ENCODE assay signal across 33 cellular contexts in genomic region chr18:52367962-52368745, GRCh38. TPM values are rescaled to one million over a fixed set of nuclear protein-coding genes. Genes with fewer than 3 reads are reported as not detected.
"Had no signal": no experiment of that assay in that cellular context is flagged by ENCODE, and none has a peak within 500 bp of the region (broad histone marks: within the 10 kb centered on the region; RNA-seq: fewer than 3 reads in every experiment).

No MANE protein-coding gene starts in this region.

- FAIRE-seq: bronchial epithelial cell, TTC549 had no signal

- H3K4me3 Mint-ChIP-seq: activated B cell treated with CpG ODN at 0.5 μM for 24 hours; activated CD4-positive, alpha-beta T cell treated with anti-CD3 and anti-CD28 coated beads, Interleukin-2, amount 10 ng/mL, durations not matched to agents 24 days and 14 days; activated CD8-positive, alpha-beta memory T cell treated with anti-CD3 and anti-CD28 coated beads, Interleukin-2, amount 10 ng/mL, durations not matched to agents 7 days and 5 days; activated naive CD8-positive, alpha-beta T cell treated with anti-CD3 and anti-CD28 coated beads, Interleukin-2, amount 50 U/mL, for 24 hours; activated T-cell treated with anti-CD3 and anti-CD28 coated beads, Interleukin-2, amount 50 U/mL, for 24 hours; activated T-helper 1 cell treated with anti-CD3 and anti-CD28 coated beads, Interleukin-12 subunit alpha, Interleukin-12 subunit beta, Interleukin-2, Interleukin-4 antibody, amounts not matched to agents 30 ng/mL and 10 ng/mL and 1 ng/mL, durations not matched to agents 14 hours and 24 hours and 36 hours; T-cell had no signal

- H3K27me3 Mint-ChIP-seq: activated B cell treated with CpG ODN at 0.5 μM for 24 hours; activated CD4-positive, alpha-beta T cell treated with anti-CD3 and anti-CD28 coated beads, Interleukin-2, amount 10 ng/mL, durations not matched to agents 24 days and 14 days; activated CD8-positive, alpha-beta memory T cell treated with anti-CD3 and anti-CD28 coated beads, Interleukin-2, amount 10 ng/mL, durations not matched to agents 7 days and 5 days; activated naive CD8-positive, alpha-beta T cell treated with anti-CD3 and anti-CD28 coated beads, Interleukin-2, amount 50 U/mL, for 24 hours; activated T-cell treated with anti-CD3 and anti-CD28 coated beads, Interleukin-2, amount 50 U/mL, for 24 hours; T-cell had no signal

- H3K4me1 ChIP-seq: ascending aorta, body of pancreas had no signal

- H3K9me3 Mint-ChIP-seq: activated B cell treated with CpG ODN at 0.5 μM for 24 hours; activated CD4-positive, alpha-beta T cell treated with anti-CD3 and anti-CD28 coated beads, Interleukin-2, amount 10 ng/mL, durations not matched to agents 24 days and 14 days; activated T-cell treated with anti-CD3 and anti-CD28 coated beads, Interleukin-2, amount 50 U/mL, for 24 hours; activated T-helper 1 cell treated with anti-CD3 and anti-CD28 coated beads, Interleukin-12 subunit alpha, Interleukin-12 subunit beta, Interleukin-2, Interleukin-4 antibody, amounts not matched to agents 30 ng/mL and 10 ng/mL and 1 ng/mL, durations not matched to agents 14 hours and 24 hours and 36 hours had no signal

- H3K27ac Mint-ChIP-seq: activated B cell treated with CpG ODN at 0.5 μM for 24 hours; activated CD4-positive, alpha-beta T cell treated with anti-CD3 and anti-CD28 coated beads, Interleukin-2, amount 10 ng/mL, durations not matched to agents 24 days and 14 days; activated CD8-positive, alpha-beta memory T cell treated with anti-CD3 and anti-CD28 coated beads, Interleukin-2, amount 10 ng/mL, durations not matched to agents 7 days and 5 days; activated naive CD4-positive, alpha-beta T cell treated with anti-CD3 and anti-CD28 coated beads, Interleukin-2, amount 50 U/mL, for 72 hours; activated naive CD8-positive, alpha-beta T cell treated with anti-CD3 and anti-CD28 coated beads, Interleukin-2, amount 50 U/mL, for 24 hours; activated T-cell treated with anti-CD3 and anti-CD28 coated beads, Interleukin-2, amount 50 U/mL, for 24 hours; activated T-helper 1 cell treated with anti-CD3 and anti-CD28 coated beads, Interleukin-12 subunit alpha, Interleukin-12 subunit beta, Interleukin-2, Interleukin-4 antibody, amounts not matched to agents 30 ng/mL and 10 ng/mL and 1 ng/mL, durations not matched to agents 14 hours and 24 hours and 36 hours; T-cell had no signal

- H3K4me3 ChIP-seq: ascending aorta, body of pancreas, SK-N-MC had no signal

- H3K36me3 ChIP-seq: ascending aorta had no signal

- H3K9me3 ChIP-seq: ascending aorta, body of pancreas had no signal

- H3K27me3 ChIP-seq: ascending aorta, body of pancreas had no signal

- DNase-seq: activated B cell treated with CpG ODN at 0.5 μM for 24 hours; activated CD4-positive, alpha-beta T cell treated with anti-CD3 and anti-CD28 coated beads for 1 hour; activated CD4-positive, alpha-beta T cell treated with anti-CD3 and anti-CD28 coated beads, Interleukin-2, amount 10 ng/mL, durations not matched to agents 24 days and 14 days; activated CD4-positive, alpha-beta T cell treated with anti-CD3 and anti-CD28 coated beads, Interleukin-2, amount 50 U/mL, for 48 hours; activated CD8-positive, alpha-beta memory T cell treated with anti-CD3 and anti-CD28 coated beads, Interleukin-2, amount 10 ng/mL, durations not matched to agents 7 days and 5 days; activated effector memory CD4-positive, alpha-beta T cell treated with Interleukin-2 at 50 U/mL for 16 hours; activated naive CD4-positive, alpha-beta T cell treated with Interleukin-2 at 50 U/mL for 16 hours; activated naive CD8-positive, alpha-beta T cell treated with anti-CD3 and anti-CD28 coated beads, Interleukin-2, amount 50 U/mL, for 24 hours; activated T-cell treated with anti-CD3 and anti-CD28 coated beads, Interleukin-2, amount 50 U/mL, for 24 hours; amniotic stem cell; body of pancreas; central memory CD4-positive, alpha-beta T cell; NCI-H1092; NCI-H1436; NCI-H1694 treated with DMSO at 0.1 percent for 48 hours; NCI-H2029 treated with DMSO at 0.1 percent for 48 hours; NCI-H446; NCI-H524; NCI-H774; OCI-M1; RPMI8226; T-cell; T-helper 2 cell; T1000 had no signal

- H3K4me1 Mint-ChIP-seq: activated B cell treated with CpG ODN at 0.5 μM for 24 hours; activated CD4-positive, alpha-beta T cell treated with anti-CD3 and anti-CD28 coated beads, Interleukin-2, amount 10 ng/mL, durations not matched to agents 24 days and 14 days; activated CD8-positive, alpha-beta memory T cell treated with anti-CD3 and anti-CD28 coated beads, Interleukin-2, amount 10 ng/mL, durations not matched to agents 7 days and 5 days; activated naive CD8-positive, alpha-beta T cell treated with anti-CD3 and anti-CD28 coated beads, Interleukin-2, amount 50 U/mL, for 24 hours; T-cell had no signal

- H3K36me3 Mint-ChIP-seq: activated CD8-positive, alpha-beta memory T cell treated with anti-CD3 and anti-CD28 coated beads, Interleukin-2, amount 10 ng/mL, durations not matched to agents 7 days and 5 days; T-cell had no signal

- H3K27ac ChIP-seq: ascending aorta, body of pancreas, SK-N-MC had no signal

RNA-seq across cellular contexts. Expression of gene DCC, which starts 28.2 kb away (rescaled TPM):
- total RNA-seq: activated B cell treated with CpG ODN at 0.5 μM for 24 hours; activated CD4-positive, alpha-beta T cell treated with anti-CD3 and anti-CD28 coated beads, Interleukin-2, amount 10 ng/mL, durations not matched to agents 24 days and 14 days; activated CD8-positive, alpha-beta memory T cell treated with anti-CD3 and anti-CD28 coated beads, Interleukin-2, amount 10 ng/mL, durations not matched to agents 7 days and 5 days; activated naive CD4-positive, alpha-beta T cell treated with anti-CD3 and anti-CD28 coated beads, Interleukin-2, amount 50 U/mL, for 72 hours; activated T-helper 1 cell treated with anti-CD3 and anti-CD28 coated beads, Interleukin-12 subunit alpha, Interleukin-12 subunit beta, Interleukin-2, Interleukin-4 antibody, amounts not matched to agents 30 ng/mL and 10 ng/mL and 1 ng/mL, durations not matched to agents 14 hours and 24 hours and 36 hours; ascending aorta; bronchial epithelial cell; chondrocyte; MCF 10A; Right ventricle myocardium inferior; T-cell had no signal
